28 cellular contexts compared by ENCODE assay signal in the genomic region with DNA sequence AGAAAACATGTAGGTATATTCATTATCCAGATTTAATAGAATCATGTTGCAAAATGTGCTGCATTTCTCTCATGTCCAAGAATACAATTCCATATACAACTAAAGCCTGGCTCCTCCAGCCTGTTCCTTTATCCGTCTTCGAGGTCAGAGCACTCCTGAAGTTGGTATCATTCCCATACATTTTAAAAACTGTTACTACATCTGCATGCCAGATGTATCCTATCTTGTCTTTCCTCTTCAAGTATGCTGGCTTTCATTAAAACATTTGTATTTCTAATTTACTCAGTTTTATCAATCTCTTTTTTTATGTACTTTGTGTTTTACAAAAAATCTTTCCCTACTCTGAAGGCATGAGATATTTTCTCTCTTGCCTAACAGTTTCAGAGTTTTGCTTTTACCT.
"Had no signal": no experiment of that assay in that cellular context is flagged by ENCODE, and none has a peak within 500 bp of the region (broad histone marks: within the 10 kb centered on the region; RNA-seq: fewer than 3 reads in every experiment).

No MANE protein-coding gene starts in this region.

- H3K9ac ChIP-seq: KMS-11 had no signal

- H3K4me1 ChIP-seq: ascending aorta had no signal

- H3K27me3 ChIP-seq: ascending aorta, cardiac muscle cell had no signal

- H3K27ac ChIP-seq: ascending aorta, cardiac muscle cell, KMS-11 had no signal

- H3K36me3 Mint-ChIP-seq: activated naive CD4-positive, alpha-beta T cell treated with anti-CD3 and anti-CD28 coated beads, Interleukin-2, amount 50 U/mL, for 24 hours; activated naive CD8-positive, alpha-beta T cell treated with anti-CD3 and anti-CD28 coated beads, Interleukin-2, amount 10 ng/mL, durations not matched to agents 7 days and 5 days had no signal

- H3K9me3 Mint-ChIP-seq: activated CD4-positive, alpha-beta T cell treated with anti-CD3 and anti-CD28 coated beads, Interleukin-2, amount 10 ng/mL, durations not matched to agents 24 days and 14 days; activated CD8-positive, alpha-beta T cell treated with anti-CD3 and anti-CD28 coated beads for 36 hours; activated naive CD4-positive, alpha-beta T cell treated with anti-CD3 and anti-CD28 coated beads, Interleukin-2, amount 50 U/mL, for 24 hours; activated naive CD8-positive, alpha-beta T cell treated with anti-CD3 and anti-CD28 coated beads, Interleukin-2, amount 10 ng/mL, durations not matched to agents 7 days and 5 days; activated T-cell treated with anti-CD3 and anti-CD28 coated beads, Interleukin-2, amount 50 U/mL, for 72 hours; activated T-helper 17 cell treated with anti-CD3 and anti-CD28 coated beads, Interleukin-2, amount 50 U/mL, for 72 hours; T-helper 1 cell treated with Interleukin-12 subunit alpha and Interleukin-12 subunit beta and Interleukin-4 antibody, amounts not matched to agents 30 μg/mL and 1 μg/mL, for 36 hours; T-helper 2 cell treated with Interferon-gamma antibody and Interleukin-4, amounts not matched to agents 5 μg/mL and 100 μg/mL, for 36 hours had no signal

- ATAC-seq: activated CD8-positive, alpha-beta T cell treated with anti-CD3 and anti-CD28 coated beads for 36 hours; activated T-cell treated with anti-CD3 and anti-CD28 coated beads, Interleukin-2, amount 50 U/mL, for 72 hours; activated T-helper 17 cell treated with anti-CD3 and anti-CD28 coated beads, Interleukin-2, amount 50 U/mL, for 72 hours; Panc1 had no signal

- H3K4me1 Mint-ChIP-seq: activated CD4-positive, alpha-beta T cell treated with anti-CD3 and anti-CD28 coated beads, Interleukin-2, amount 10 ng/mL, durations not matched to agents 24 days and 14 days; activated naive CD4-positive, alpha-beta T cell treated with anti-CD3 and anti-CD28 coated beads, Interleukin-2, amount 50 U/mL, for 24 hours; activated naive CD8-positive, alpha-beta T cell treated with anti-CD3 and anti-CD28 coated beads, Interleukin-2, amount 10 ng/mL, durations not matched to agents 7 days and 5 days; activated T-helper 17 cell treated with anti-CD3 and anti-CD28 coated beads, Interleukin-2, amount 50 U/mL, for 72 hours; central memory CD8-positive, alpha-beta T cell had no signal

- H3K27ac Mint-ChIP-seq: activated CD4-positive, alpha-beta T cell treated with anti-CD3 and anti-CD28 coated beads, Interleukin-2, amount 10 ng/mL, durations not matched to agents 24 days and 14 days; activated CD8-positive, alpha-beta T cell treated with anti-CD3 and anti-CD28 coated beads for 36 hours; activated naive CD4-positive, alpha-beta T cell treated with anti-CD3 and anti-CD28 coated beads, Interleukin-2, amount 50 U/mL, for 24 hours; activated naive CD8-positive, alpha-beta T cell treated with anti-CD3 and anti-CD28 coated beads, Interleukin-2, amount 10 ng/mL, durations not matched to agents 7 days and 5 days; activated T-cell treated with anti-CD3 and anti-CD28 coated beads, Interleukin-2, amount 50 U/mL, for 72 hours; activated T-helper 17 cell treated with anti-CD3 and anti-CD28 coated beads, Interleukin-2, amount 50 U/mL, for 72 hours; T-helper 1 cell treated with Interleukin-12 subunit alpha and Interleukin-12 subunit beta and Interleukin-4 antibody, amounts not matched to agents 30 μg/mL and 1 μg/mL, for 36 hours; T-helper 2 cell treated with Interferon-gamma antibody and Interleukin-4, amounts not matched to agents 5 μg/mL and 100 μg/mL, for 36 hours had no signal

- H3K36me3 ChIP-seq: ascending aorta, cardiac muscle cell had no signal

- H3K4me2 ChIP-seq: KMS-11 had no signal

- H3K4me3 ChIP-seq: ascending aorta, cardiac muscle cell had no signal

- H3K27me3 Mint-ChIP-seq: activated CD4-positive, alpha-beta T cell treated with anti-CD3 and anti-CD28 coated beads, Interleukin-2, amount 10 ng/mL, durations not matched to agents 24 days and 14 days had no signal

- H3K9me3 ChIP-seq: ascending aorta had no signal

- H3K4me3 Mint-ChIP-seq: activated CD4-positive, alpha-beta T cell treated with anti-CD3 and anti-CD28 coated beads, Interleukin-2, amount 10 ng/mL, durations not matched to agents 24 days and 14 days; activated CD8-positive, alpha-beta T cell treated with anti-CD3 and anti-CD28 coated beads for 36 hours; activated naive CD4-positive, alpha-beta T cell treated with anti-CD3 and anti-CD28 coated beads, Interleukin-2, amount 50 U/mL, for 24 hours; activated naive CD8-positive, alpha-beta T cell treated with anti-CD3 and anti-CD28 coated beads, Interleukin-2, amount 10 ng/mL, durations not matched to agents 7 days and 5 days; activated T-cell treated with anti-CD3 and anti-CD28 coated beads, Interleukin-2, amount 50 U/mL, for 72 hours; activated T-helper 17 cell treated with anti-CD3 and anti-CD28 coated beads, Interleukin-2, amount 50 U/mL, for 72 hours; central memory CD8-positive, alpha-beta T cell; T-helper 1 cell treated with Interleukin-12 subunit alpha and Interleukin-12 subunit beta and Interleukin-4 antibody, amounts not matched to agents 30 μg/mL and 1 μg/mL, for 36 hours; T-helper 2 cell treated with Interferon-gamma antibody and Interleukin-4, amounts not matched to agents 5 μg/mL and 100 μg/mL, for 36 hours had no signal

- DNase-seq: activated CD4-positive, alpha-beta T cell treated with anti-CD3 and anti-CD28 coated beads, Interleukin-2, amount 50 U/mL, for 4 hours; activated CD8-positive, alpha-beta T cell treated with anti-CD3 and anti-CD28 coated beads for 36 hours; activated gamma-delta T cell; activated naive CD4-positive, alpha-beta T cell treated with Interleukin-2 at 50 U/mL for 16 hours; activated naive CD8-positive, alpha-beta T cell treated with anti-CD3 and anti-CD28 coated beads, Interleukin-2, amount 10 ng/mL, durations not matched to agents 7 days and 5 days; activated T-cell treated with anti-CD3 and anti-CD28 coated beads, Interleukin-2, amount 50 U/mL, for 1 hour; activated T-cell treated with anti-CD3 and anti-CD28 coated beads, Interleukin-2, amount 50 U/mL, for 72 hours; amygdala; MM.1S; MV-4-11; NCI-H1092; NCI-H1436 treated with DMSO at 0.1 percent for 48 hours; NCI-H1694 treated with DMSO at 0.1 percent for 48 hours; NCI-H2029; NCI-H345; NCI-H524 treated with DMSO at 0.1 percent for 48 hours; RPMI8226; SHP77 treated with DMSO at 0.1 percent for 48 hours had no signal
